ENCODE assay signal across 9 cellular contexts in genomic region chr14:103854822-103855733, GRCh38. TPM values are rescaled to one million over a fixed set of nuclear protein-coding genes. Genes with fewer than 3 reads are reported as not detected.
DNase-seq lines count a peak whose midpoint lies in the region; ATAC-seq, FAIRE-seq and TF ChIP-seq lines count a peak whose summit lies in the region.
"Had no signal": no experiment of that assay in that cellular context is flagged by ENCODE, and none has a peak within 500 bp of the region (broad histone marks: within the 10 kb centered on the region; RNA-seq: fewer than 3 reads in every experiment).

No MANE protein-coding gene starts in this region.

- DNase-seq in stimulated activated naive CD8-positive, alpha-beta T cell treated with anti-CD3 and anti-CD28 coated beads, Interleukin-15, Interleukin-2, amounts not matched to agents 100 U/mL and 50 U/mL, for 24 hours = no peak
- DNase-seq in right lobe of liver = peak in 1 of 3 donors; percentile 51
- DNase-seq in GM12892 (ENCODE audit: insufficient read length) = no peak
- no peak for DNase-seq in MM.1S
- DNase-seq in H4 (ENCODE audit: low spot score) = no peak
- DNase-seq: activated T-cell treated with anti-CD3 and anti-CD28 coated beads, Interleukin-2, amount 50 U/mL, for 4 hours had no signal

- H3K4me1 ChIP-seq in right lobe of liver (no peaks in the 10 kb centered on the region), MM.1S (ENCODE audit: low read length) (no peaks in the 10 kb centered on the region)

- TF ChIP-seq CTCF in right lobe of liver (IDR thresholded peaks at IDR 0.05) (no peak), MM.1S (IDR thresholded peaks at IDR 0.05; ENCODE audit: low read length) (no peak)

- no peaks in the 10 kb centered on the region for H3K4me1 Mint-ChIP-seq in stimulated activated naive CD8-positive, alpha-beta T cell treated with anti-CD3 and anti-CD28 coated beads, Interleukin-15, Interleukin-2, amounts not matched to agents 100 ng/mL and 50 ng/mL, for 24 hours (ENCODE audit: low read depth)
- H3K4me1 Mint-ChIP-seq in activated T-helper 17 cell treated with anti-CD3 and anti-CD28 coated beads, Interleukin-2, amount 50 U/mL, for 72 hours = no peaks in the 10 kb centered on the region

- intact Hi-C loops in right lobe of liver (cut with DNase I) = no loop called here

- no peak overlapping the region for H3K4me3 Mint-ChIP-seq in stimulated activated naive CD8-positive, alpha-beta T cell treated with anti-CD3 and anti-CD28 coated beads, Interleukin-15, Interleukin-2, amounts not matched to agents 100 ng/mL and 50 ng/mL, for 24 hours
- H3K4me3 Mint-ChIP-seq in activated T-helper 17 cell treated with anti-CD3 and anti-CD28 coated beads, Interleukin-2, amount 50 U/mL, for 72 hours = no peak overlapping the region
- H3K4me3 Mint-ChIP-seq: activated T-cell treated with anti-CD3 and anti-CD28 coated beads, Interleukin-2, amount 50 U/mL, for 4 hours had no signal

- H3K27ac ChIP-seq in right lobe of liver (no peak overlapping the region), MM.1S (ENCODE audit: low read length) (no peak overlapping the region)

- no peak for TF ChIP-seq POLR2A in right lobe of liver (IDR thresholded peaks at IDR 0.05)
- no peak for TF ChIP-seq POLR2A in GM12892 (IDR thresholded peaks at IDR 0.05; ENCODE audit: low read depth, low read length)

- no peak for ATAC-seq in stimulated activated naive CD8-positive, alpha-beta T cell treated with anti-CD3 and anti-CD28 coated beads, Interleukin-15, Interleukin-2, amounts not matched to agents 100 U/mL and 50 U/mL, for 24 hours
- ATAC-seq in activated T-helper 17 cell treated with anti-CD3 and anti-CD28 coated beads, Interleukin-2, amount 50 U/mL, for 72 hours (replicated peaks) = no peak
- ATAC-seq in right lobe of liver = peak; percentile 42 to 56 (median 53)
- ATAC-seq in HG03521 (IDR thresholded peaks at IDR 0.05; ENCODE audit: unreplicated experiment) = no peak
- ATAC-seq: activated T-cell treated with anti-CD3 and anti-CD28 coated beads, Interleukin-2, amount 50 U/mL, for 4 hours had no signal

- H3K9me2 ChIP-seq in MM.1S (replicated peaks; ENCODE audit: insufficient read depth, low read length) = no peaks in the 10 kb centered on the region

- H3K27ac Mint-ChIP-seq in stimulated activated naive CD8-positive, alpha-beta T cell treated with anti-CD3 and anti-CD28 coated beads, Interleukin-15, Interleukin-2, amounts not matched to agents 100 ng/mL and 50 ng/mL, for 24 hours = peak overlapping the region; percentile 28
- peak overlapping the region; percentile 55 for H3K27ac Mint-ChIP-seq in activated T-helper 17 cell treated with anti-CD3 and anti-CD28 coated beads, Interleukin-2, amount 50 U/mL, for 72 hours

- no peaks in the 10 kb centered on the region for H3K79me2 ChIP-seq in MM.1S (ENCODE audit: low read length)

- no peak overlapping the region for H3K4me3 ChIP-seq in right lobe of liver
- no peak overlapping the region for H3K4me3 ChIP-seq in MM.1S (ENCODE audit: low read length)

- no peak overlapping the region for H3K9ac ChIP-seq in MM.1S (ENCODE audit: low read length)

- no peaks in the 10 kb centered on the region for H3K27me3 Mint-ChIP-seq in stimulated activated naive CD8-positive, alpha-beta T cell treated with anti-CD3 and anti-CD28 coated beads, Interleukin-15, Interleukin-2, amounts not matched to agents 100 ng/mL and 50 ng/mL, for 24 hours
- no peaks in the 10 kb centered on the region for H3K27me3 Mint-ChIP-seq in activated T-helper 17 cell treated with anti-CD3 and anti-CD28 coated beads, Interleukin-2, amount 50 U/mL, for 72 hours

- H2AFZ ChIP-seq in MM.1S (ENCODE audit: low read length) = no peak overlapping the region

- H3K9me3 ChIP-seq in right lobe of liver (no peaks in the 10 kb centered on the region), MM.1S (replicated peaks; ENCODE audit: insufficient read depth, low read length) (no peaks in the 10 kb centered on the region)

- no peaks in the 10 kb centered on the region for H3K27me3 ChIP-seq in right lobe of liver
- H3K27me3 ChIP-seq in MM.1S (replicated peaks; ENCODE audit: insufficient read depth, low read length) = no peaks in the 10 kb centered on the region; the same call in none of the 2 replicates

- H3K36me3 ChIP-seq in right lobe of liver (no peaks in the 10 kb centered on the region), MM.1S (replicated peaks; ENCODE audit: insufficient read depth, low read length) (no peaks in the 10 kb centered on the region)

- H3F3A ChIP-seq in MM.1S (ENCODE audit: insufficient read depth, low read length) = no peaks in the 10 kb centered on the region

- FAIRE-seq in GM12892 (lab: Jason Lieb, UNC) = no peak

- H4K20me1 ChIP-seq in MM.1S (ENCODE audit: insufficient read depth, low read length) = no peaks in the 10 kb centered on the region

- H3K36me3 Mint-ChIP-seq in stimulated activated naive CD8-positive, alpha-beta T cell treated with anti-CD3 and anti-CD28 coated beads, Interleukin-15, Interleukin-2, amounts not matched to agents 100 ng/mL and 50 ng/mL, for 24 hours (ENCODE audit: low read depth) = no peaks in the 10 kb centered on the region
- H3K36me3 Mint-ChIP-seq in activated T-helper 17 cell treated with anti-CD3 and anti-CD28 coated beads, Interleukin-2, amount 50 U/mL, for 72 hours (ENCODE audit: low read depth) = no peaks in the 10 kb centered on the region

- no peak overlapping the region for H3K4me2 ChIP-seq in MM.1S (ENCODE audit: low read depth, low read length)

- WGBS in right lobe of liver (ENCODE audit: insufficient coverage, low coverage, low lambda C conversion rate, missing lambda C conversion rate) = 51% methylated on average over 14 of the region's 18 CpGs

- H3K9me3 Mint-ChIP-seq in stimulated activated naive CD8-positive, alpha-beta T cell treated with anti-CD3 and anti-CD28 coated beads, Interleukin-15, Interleukin-2, amounts not matched to agents 100 ng/mL and 50 ng/mL, for 24 hours = no peaks in the 10 kb centered on the region
- H3K9me3 Mint-ChIP-seq in activated T-helper 17 cell treated with anti-CD3 and anti-CD28 coated beads, Interleukin-2, amount 50 U/mL, for 72 hours = no peaks in the 10 kb centered on the region
- H3K9me3 Mint-ChIP-seq: activated T-cell treated with anti-CD3 and anti-CD28 coated beads, Interleukin-2, amount 50 U/mL, for 4 hours had no signal

RNA-seq across cellular contexts. Expression of gene PPP1R13B, which starts 7.7 kb away (rescaled TPM):
- total RNA-seq in activated T-helper 17 cell treated with anti-CD3 and anti-CD28 coated beads, Interleukin-2, amount 50 U/mL, for 72 hours = 10 to 100 TPM; 10.0 to 10.4 TPM
- 10 to 100 TPM in 5 of 6 experiments, 1 to 10 TPM in 1; 9.2 to 22.4 (median 13.9) TPM for total RNA-seq in right lobe of liver
- polyA plus RNA-seq in GM12892 (2012; ENCODE audit: missing spikeins) = 3.6 TPM
- 2.6 and 2.9 TPM in 2 replicates for total RNA-seq in H4 (2014; rRNA removed; shearing (Covaris generic))

Comparison
In these comparisons a context has a peak if more than half of its experiments do, and no peak if none do; other contexts are left out.
1. ATAC-seq: peak in right lobe of liver (4 of 4); none in stimulated activated naive CD8-positive, alpha-beta T cell treated with anti-CD3 and anti-CD28 coated beads, Interleukin-15, Interleukin-2, amounts not matched to agents 100 U/mL and 50 U/mL, for 24 hours (single experiment), activated T-helper 17 cell treated with anti-CD3 and anti-CD28 coated beads, Interleukin-2, amount 50 U/mL, for 72 hours (single experiment) and HG03521 (single experiment).